21 cellular contexts compared by ENCODE assay signal in genomic region chr16:83044589-83044988, GRCh38.
"Had no signal": no experiment of that assay in that cellular context is flagged by ENCODE, and none has a peak within 500 bp of the region (broad histone marks: within the 10 kb centered on the region; RNA-seq: fewer than 3 reads in every experiment).

No MANE protein-coding gene starts in this region.

- H3K27me3 Mint-ChIP-seq: dendritic cell treated with granulocyte-macrophage colony-stimulating factor and Interleukin-4, amounts not matched to agents 40 ng/mL and 50 ng/mL, for 4 days had no signal

- H3K36me3 Mint-ChIP-seq: mesothelial cell of epicardium, naive B cell had no signal

- H3K9me3 Mint-ChIP-seq: dendritic cell treated with granulocyte-macrophage colony-stimulating factor and Interleukin-4, amounts not matched to agents 40 ng/mL and 50 ng/mL, for 4 days; effector memory CD8-positive, alpha-beta T cell; mesothelial cell of epicardium had no signal

- H3K27ac Mint-ChIP-seq: dendritic cell treated with granulocyte-macrophage colony-stimulating factor and Interleukin-4, amounts not matched to agents 40 ng/mL and 50 ng/mL, for 4 days; effector memory CD8-positive, alpha-beta T cell; mesothelial cell of epicardium; naive B cell had no signal

- H3K4me3 ChIP-seq: colonic mucosa, esophagus muscularis mucosa, gastrocnemius medialis, heart right ventricle, left lung, lower lobe of right lung, mucosa of descending colon had no signal

- H3K27ac ChIP-seq: colonic mucosa, esophagus muscularis mucosa, gastrocnemius medialis, heart right ventricle, left lung, lower lobe of right lung had no signal

- H3K9me3 ChIP-seq: colonic mucosa, esophagus muscularis mucosa, gastrocnemius medialis, left lung, lower lobe of right lung, mucosa of descending colon had no signal

- H3K4me3 Mint-ChIP-seq: dendritic cell treated with granulocyte-macrophage colony-stimulating factor and Interleukin-4, amounts not matched to agents 40 ng/mL and 50 ng/mL, for 4 days; effector memory CD8-positive, alpha-beta T cell; mesothelial cell of epicardium; naive B cell had no signal

- H3K36me3 ChIP-seq: colonic mucosa, esophagus muscularis mucosa, gastrocnemius medialis, heart right ventricle, left lung, lower lobe of right lung had no signal

- DNase-seq: colonic mucosa; cortex of kidney; effector CD8-positive, alpha-beta T cell; effector memory CD8-positive, alpha-beta T cell; foreskin fibroblast; foreskin melanocyte; gastrocnemius medialis; glutamatergic neuron; head of caudate nucleus; heart right ventricle; hippocampal formation; left cardiac atrium; left lung; left ventricle myocardium superior; lower lobe of right lung; mesenchymal stem cell; mucosa of descending colon; naive B cell had no signal

- H3K4me1 Mint-ChIP-seq: mesothelial cell of epicardium, naive B cell had no signal

- H3K4me1 ChIP-seq: colonic mucosa, esophagus muscularis mucosa, gastrocnemius medialis, left lung, lower lobe of right lung had no signal

- H3K27me3 ChIP-seq: colonic mucosa, esophagus muscularis mucosa, gastrocnemius medialis, heart right ventricle, left lung had no signal

- ATAC-seq: effector memory CD8-positive, alpha-beta T cell; gastrocnemius medialis; heart right ventricle; left cardiac atrium; left lung; left ventricle myocardium superior; lower lobe of right lung; mucosa of descending colon had no signal
